1 cellular context compared by ENCODE assay signal in the genomic region with DNA sequence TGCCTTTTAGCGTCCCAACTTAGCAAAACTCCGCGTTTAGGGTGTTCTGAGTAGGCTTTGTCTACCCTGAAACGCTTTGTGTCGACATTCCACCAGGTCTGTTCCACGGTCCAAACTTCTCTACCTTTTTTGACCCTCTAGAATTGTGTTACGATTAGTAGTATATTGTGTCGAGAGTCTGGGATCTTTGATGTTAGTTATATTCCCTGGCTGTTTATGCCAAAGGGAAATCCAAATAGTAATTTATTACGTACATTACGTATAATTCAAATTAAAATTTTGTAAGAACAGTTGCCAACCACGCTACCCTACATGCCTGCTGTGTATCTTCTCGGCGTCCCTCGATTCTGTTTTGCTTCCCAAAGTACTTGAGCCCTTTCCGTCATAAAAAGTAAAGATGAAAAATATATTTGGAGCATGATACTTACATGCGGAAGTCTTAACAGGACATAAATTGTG.
TF ChIP-seq lines count a peak whose summit lies in the region.

No MANE protein-coding gene starts in this region.

TF ChIP-seq in GM23338, 12 proteins besides CTCF, POLR2A, EP300 and RAD21 (continued from another document):
- no peak for TF ChIP-seq ZNF462 (CRISPR knock-in tag; IDR thresholded peaks at IDR 0.05)
- TF ChIP-seq, protein P1, sequence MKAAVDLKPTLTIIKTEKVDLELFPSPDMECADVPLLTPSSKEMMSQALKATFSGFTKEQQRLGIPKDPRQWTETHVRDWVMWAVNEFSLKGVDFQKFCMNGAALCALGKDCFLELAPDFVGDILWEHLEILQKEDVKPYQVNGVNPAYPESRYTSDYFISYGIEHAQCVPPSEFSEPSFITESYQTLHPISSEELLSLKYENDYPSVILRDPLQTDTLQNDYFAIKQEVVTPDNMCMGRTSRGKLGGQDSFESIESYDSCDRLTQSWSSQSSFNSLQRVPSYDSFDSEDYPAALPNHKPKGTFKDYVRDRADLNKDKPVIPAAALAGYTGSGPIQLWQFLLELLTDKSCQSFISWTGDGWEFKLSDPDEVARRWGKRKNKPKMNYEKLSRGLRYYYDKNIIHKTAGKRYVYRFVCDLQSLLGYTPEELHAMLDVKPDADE (IDR thresholded peaks at IDR 0.05) = no peak
- no peak for TF ChIP-seq ZNF114 (CRISPR knock-in tag; IDR thresholded peaks at IDR 0.05)
- TF ChIP-seq EZH2phosphoT487 (IDR thresholded peaks at IDR 0.05; ENCODE audit: unreplicated experiment) = no peak
- no peak for TF ChIP-seq ZNF331 (CRISPR knock-in tag; IDR thresholded peaks at IDR 0.05; ENCODE audit: low read depth)
- TF ChIP-seq CREB1 (CRISPR knock-in tag; IDR thresholded peaks at IDR 0.05; ENCODE audit: low read depth) = no peak
